1 cellular context compared by ENCODE assay signal in genomic region chr16:80559369-80559768, GRCh38.
TF ChIP-seq lines count a peak whose summit lies in the region.

No MANE protein-coding gene starts in this region.

TF ChIP-seq in HepG2, 621 proteins besides CTCF, POLR2A, EP300 and RAD21:
- TF ChIP-seq CREB1 (IDR thresholded peaks at IDR 0.05) (peak; percentile 70), CREB1 (CRISPR knock-in tag; IDR thresholded peaks at IDR 0.05) (no peak), NFKB2 (CRISPR knock-in tag; IDR thresholded peaks at IDR 0.05; ENCODE audit: borderline replicate concordance) (no peak), ATF7 (IDR thresholded peaks at IDR 0.05) (peak; percentile 50), ATF7 (CRISPR knock-in tag; IDR thresholded peaks at IDR 0.05) (no peak), BRCA1 (CRISPR knock-in tag; IDR thresholded peaks at IDR 0.05) (no peak)
